In the genomic region with DNA sequence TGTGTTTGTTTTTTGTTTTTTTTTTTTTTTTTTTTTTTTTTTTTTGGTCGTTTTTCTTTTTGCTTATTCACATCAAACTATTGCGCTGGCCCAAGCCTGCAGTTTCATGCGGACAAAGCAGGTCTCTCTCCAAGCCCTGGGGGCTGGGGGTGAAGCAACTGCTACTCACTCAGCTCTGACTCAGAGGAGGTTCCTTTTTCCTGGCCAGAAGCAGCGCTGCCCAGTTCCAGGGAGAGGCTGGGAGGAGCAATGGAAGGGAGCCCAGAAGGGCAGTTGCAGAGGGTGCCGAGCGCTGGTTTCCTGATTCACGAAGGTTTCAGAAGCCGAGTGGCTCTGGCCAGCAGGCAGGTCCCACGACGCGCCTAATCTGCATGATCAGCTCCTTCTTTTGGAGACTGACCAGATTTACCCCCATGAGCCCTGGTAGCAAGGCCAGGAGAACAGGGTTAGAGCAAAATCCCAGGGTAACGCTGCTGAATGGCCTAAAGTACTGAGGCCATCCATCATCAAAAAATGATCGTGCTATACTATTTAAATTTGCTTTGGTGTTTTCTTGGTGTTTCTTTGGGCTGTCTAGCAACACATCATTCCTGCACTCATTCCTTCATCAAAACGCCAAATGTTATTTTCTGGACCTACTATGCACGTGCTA, we compare ENCODE assay signal across 8 cellular contexts.
DNase-seq lines count a peak whose midpoint lies in the region; ATAC-seq, FAIRE-seq and TF ChIP-seq lines count a peak whose summit lies in the region.

No MANE protein-coding gene starts in this region.

- no peak for FAIRE-seq in bronchial epithelial cell (lab: Jason Lieb, UNC)

- no peak overlapping the region for H3K4me3 Mint-ChIP-seq in T-helper 17 cell

- H3K9me3 ChIP-seq in suprapubic skin (no peaks in the 10 kb centered on the region), spleen (peaks cover 0 to 19% (median 2%) of the 10 kb centered on the region in 8 donors), T-helper 17 cell (ENCODE audit: control insufficient read depth, low read length, poor library complexity, severe bottlenecking) (no peaks in the 10 kb centered on the region)

- TF ChIP-seq POLR2A in suprapubic skin (IDR thresholded peaks at IDR 0.05) (no peak), spleen (IDR thresholded peaks at IDR 0.05) (no peak)

- H3K4me1 ChIP-seq in suprapubic skin (peaks cover 21% of the 10 kb centered on the region), spleen (peaks cover 0 to 8% (median 0%) of the 10 kb centered on the region in 6 donors)

- 25% methylated on average over 10 of the region's 15 CpGs for WGBS in suprapubic skin
- 51 to 71% (median 55%) methylated on average over 14 to 15 of the region's 15 CpGs for WGBS in spleen, 5 donors

- TF ChIP-seq EP300 in suprapubic skin (IDR thresholded peaks at IDR 0.05): no peak

- no peaks in the 10 kb centered on the region for H3K27me3 Mint-ChIP-seq in T-helper 17 cell

- H3K4me3 ChIP-seq in bronchial epithelial cell (ENCODE audit: low read depth, low read length): no peak overlapping the region
- H3K4me3 ChIP-seq in kidney epithelial cell (ENCODE audit: low read depth, low read length): no peak overlapping the region
- H3K4me3 ChIP-seq in suprapubic skin: peak overlapping the region; percentile 46
- no peak overlapping the region for H3K4me3 ChIP-seq in spleen

- H3K4me1 Mint-ChIP-seq in T-helper 17 cell: no peaks in the 10 kb centered on the region

- H3K36me3 ChIP-seq in bronchial epithelial cell (ENCODE audit: control insufficient read depth, insufficient read depth, low read length) (no peaks in the 10 kb centered on the region), kidney epithelial cell (ENCODE audit: control insufficient read depth, insufficient read depth, low read length) (no peaks in the 10 kb centered on the region), suprapubic skin (no peaks in the 10 kb centered on the region), spleen (no peaks in the 10 kb centered on the region)

- ATAC-seq in T-helper 17 cell: no peak

- intact Hi-C loops in spleen (cut with DNase I; ENCODE audit: low total_unique reads): no loop called here

- DNase-seq in HS-5 (ENCODE audit: low read depth): peak; percentile 83
- peak; percentile 96 for DNase-seq in bronchial epithelial cell (ENCODE audit: low read depth)
- DNase-seq in kidney epithelial cell (ENCODE audit: low read depth): peak; percentile 63
- peak; percentile 93 to 95 for DNase-seq in suprapubic skin (ENCODE audit: low spot score in 2 of 2)
- no peak for DNase-seq in spleen
- DNase-seq in T-helper 17 cell: no peak
- DNase-seq in NCI-H748 treated with DMSO at 0.1 percent for 48 hours (lab: John Stamatoyannopoulos, UW): no peak
- no peak for DNase-seq in stimulated activated naive CD4-positive, alpha-beta T cell (lab: John Stamatoyannopoulos, UW)

- no peak overlapping the region for H3K27ac Mint-ChIP-seq in T-helper 17 cell

- no peaks in the 10 kb centered on the region for H3K36me3 Mint-ChIP-seq in T-helper 17 cell (ENCODE audit: low read depth)

- no peaks in the 10 kb centered on the region for H3K27me3 ChIP-seq in bronchial epithelial cell (ENCODE audit: control insufficient read depth, insufficient read depth, low read length)
- H3K27me3 ChIP-seq in kidney epithelial cell (ENCODE audit: control insufficient read depth, insufficient read depth, low read length): no peaks in the 10 kb centered on the region
- no peaks in the 10 kb centered on the region for H3K27me3 ChIP-seq in suprapubic skin
- H3K27me3 ChIP-seq in spleen (replicated peaks in 1 of 7): no peaks in the 10 kb centered on the region

- no peak for TF ChIP-seq CTCF in bronchial epithelial cell (IDR thresholded peaks at IDR 0.05; ENCODE audit: insufficient read depth, low read length, severe bottlenecking)
- TF ChIP-seq CTCF in kidney epithelial cell (IDR thresholded peaks at IDR 0.05; ENCODE audit: insufficient read depth, low read length, poor library complexity, severe bottlenecking): no peak
- TF ChIP-seq CTCF in suprapubic skin (IDR thresholded peaks at IDR 0.05): no peak
- TF ChIP-seq CTCF in spleen (IDR thresholded peaks at IDR 0.05 in 8 of 11, conservative IDR thresholded peaks at IDR 0.05 in 3 of 11): no peak

- H3K27ac ChIP-seq in suprapubic skin: peak overlapping the region; percentile 88
- no peak overlapping the region for H3K27ac ChIP-seq in spleen

Comparison
In these comparisons a context has a peak if more than half of its experiments do, and no peak if none do; other contexts are left out.
1. DNase-seq: peak in HS-5 (single experiment), bronchial epithelial cell (single experiment), kidney epithelial cell (single experiment) and suprapubic skin (2 of 2); none in spleen (single experiment), T-helper 17 cell (0 of 3), NCI-H748 treated with DMSO at 0.1 percent for 48 hours (single experiment) and stimulated activated naive CD4-positive, alpha-beta T cell (0 of 6).